ENCODE assay signal across 18 cellular contexts in the genomic region with DNA sequence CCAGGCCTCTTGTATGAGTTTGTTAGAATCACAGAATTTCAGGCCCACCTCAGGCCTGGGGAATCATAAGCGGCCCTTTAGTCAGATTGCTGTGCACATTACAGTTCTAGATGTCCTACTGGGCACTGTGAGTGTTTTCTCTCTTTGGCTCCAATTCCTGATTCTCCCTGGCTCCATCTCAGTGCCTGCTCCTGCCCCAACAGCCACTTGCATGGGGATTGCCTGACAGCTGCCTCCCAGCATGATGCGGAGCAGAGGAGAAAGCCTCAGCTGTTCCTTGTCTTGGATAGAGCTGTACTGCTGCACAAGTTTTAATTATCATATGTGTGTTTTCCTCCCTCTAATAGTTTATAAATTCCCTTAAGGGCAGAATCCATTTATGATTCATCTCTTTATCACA.
"Had no signal": no experiment of that assay in that cellular context is flagged by ENCODE, and none has a peak within 500 bp of the region (broad histone marks: within the 10 kb centered on the region; RNA-seq: fewer than 3 reads in every experiment).

No MANE protein-coding gene starts in this region.

- DNase-seq: activated CD4-positive, alpha-beta memory T cell treated with anti-CD3 and anti-CD28 coated beads, Interleukin-2, amount 10 ng/mL, durations not matched to agents 7 days and 5 days; activated CD4-positive, alpha-beta T cell treated with anti-CD3 and anti-CD28 coated beads for 1 hour; activated CD4-positive, alpha-beta T cell treated with anti-CD3 and anti-CD28 coated beads, Interleukin-2, amount 10 ng/mL, durations not matched to agents 7 days and 5 days; activated CD8-positive, alpha-beta memory T cell treated with anti-CD3 and anti-CD28 coated beads, Interleukin-2, amount 50 U/mL, for 48 hours; activated gamma-delta T cell treated with Interleukin-2 at 50 U/mL for 16 hours; activated naive CD4-positive, alpha-beta T cell treated with anti-CD3 and anti-CD28 coated beads, Interleukin-2, amount 50 U/mL, for 16 hours; activated T-cell treated with anti-CD3 and anti-CD28 coated beads, Interleukin-2, amount 50 U/mL, for 4 hours; amniotic stem cell; caudate nucleus; islet precursor cell; left cardiac atrium; mammary epithelial cell; sigmoid colon; small intestine; stimulated activated CD4-positive, alpha-beta T cell treated with anti-CD3 and anti-CD28 coated beads, Interleukin-4, amount 100 ng/mL, for 24 hours; T-helper 17 cell; T1000; trophoblast cell had no signal
